Comparison of ENCODE assay signal across 9 cellular contexts in the genomic region with DNA sequence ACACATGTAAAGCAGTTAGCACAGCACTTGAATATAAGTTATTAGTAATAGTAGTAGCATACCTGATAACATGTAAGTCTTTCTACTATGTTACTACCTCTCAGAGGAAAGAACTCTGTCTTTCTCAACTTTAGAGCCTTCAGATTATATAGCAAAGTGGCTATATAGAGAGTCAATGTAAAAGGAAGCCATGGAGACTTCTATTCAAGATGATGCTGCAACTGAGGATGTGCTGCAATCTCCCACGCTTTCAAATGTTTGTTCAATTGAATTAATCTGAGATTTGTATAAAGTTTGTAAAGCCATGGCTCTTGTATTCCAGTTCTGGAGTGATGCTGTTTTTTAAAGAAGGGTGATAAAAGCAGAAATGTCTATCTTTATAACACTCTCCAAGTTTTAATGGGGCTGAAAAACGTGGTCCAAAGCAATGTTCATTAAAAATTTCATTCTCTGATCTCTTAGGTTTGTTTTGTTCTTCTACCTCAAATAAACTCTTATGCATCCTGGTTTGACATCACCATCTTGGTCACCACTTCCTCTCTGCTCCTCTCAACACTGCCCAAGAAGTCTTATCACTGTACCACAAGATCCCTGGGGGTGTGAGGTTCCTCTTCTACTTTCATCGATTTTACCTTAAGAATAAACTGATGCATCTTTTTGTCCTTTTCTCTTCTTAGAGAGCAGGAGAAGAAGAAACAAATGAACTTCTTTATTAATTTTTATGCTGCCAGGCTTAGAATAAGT. TPM values are rescaled to one million over a fixed set of nuclear protein-coding genes. Genes with fewer than 3 reads are reported as not detected.
DNase-seq lines count a peak whose midpoint lies in the region; ATAC-seq and TF ChIP-seq lines count a peak whose summit lies in the region.
"Had no signal": no experiment of that assay in that cellular context is flagged by ENCODE, and none has a peak within 500 bp of the region (broad histone marks: within the 10 kb centered on the region; RNA-seq: fewer than 3 reads in every experiment).

No MANE protein-coding gene starts in this region.

- no peak for TF ChIP-seq POLR2A in erythroblast (IDR thresholded peaks at IDR 0.05; ENCODE audit: low read length)

- intact Hi-C loops in Right ventricle myocardium superior (cut with DNase I): no loop called here

- peak; percentile 93 for ATAC-seq in GM18858 (IDR thresholded peaks at IDR 0.05; ENCODE audit: unreplicated experiment)
- ATAC-seq in GM21529 (IDR thresholded peaks at IDR 0.05; ENCODE audit: unreplicated experiment): peak; percentile 69
- peak; percentile 42 for ATAC-seq in esophagus mucosa
- no peak for ATAC-seq in Right ventricle myocardium superior (ENCODE audit: poor library complexity)

- DNase-seq in Jurkat, Clone E6-1 (ENCODE audit: low read depth, low spot score): peak; percentile 75
- DNase-seq in Right ventricle myocardium superior (no peak), erythroblast (lab: John Stamatoyannopoulos, UW) (no peak), DMS53 treated with DMSO at 0.1 percent for 48 hours (lab: John Stamatoyannopoulos, UW; ENCODE audit: unreplicated experiment) (no peak), NCI-H526 treated with DMSO at 0.1 percent for 48 hours (lab: John Stamatoyannopoulos, UW) (no peak)
- DNase-seq: NCI-H1436 treated with DMSO at 0.1 percent for 48 hours had no signal

- no peak overlapping the region for H3K4me3 ChIP-seq in Jurkat, Clone E6-1 (ENCODE audit: low read length)

RNA-seq across cellular contexts. Expression of gene C12orf42, which starts 40.6 kb away (rescaled TPM):
- not detected for polyA plus RNA-seq in Jurkat, Clone E6-1 (2012; ENCODE audit: insufficient read depth, insufficient read length)
- not detected for total RNA-seq in esophagus mucosa
- 0.22 TPM for total RNA-seq in Right ventricle myocardium superior
